ENCODE assay signal across 8 cellular contexts in the genomic region with DNA sequence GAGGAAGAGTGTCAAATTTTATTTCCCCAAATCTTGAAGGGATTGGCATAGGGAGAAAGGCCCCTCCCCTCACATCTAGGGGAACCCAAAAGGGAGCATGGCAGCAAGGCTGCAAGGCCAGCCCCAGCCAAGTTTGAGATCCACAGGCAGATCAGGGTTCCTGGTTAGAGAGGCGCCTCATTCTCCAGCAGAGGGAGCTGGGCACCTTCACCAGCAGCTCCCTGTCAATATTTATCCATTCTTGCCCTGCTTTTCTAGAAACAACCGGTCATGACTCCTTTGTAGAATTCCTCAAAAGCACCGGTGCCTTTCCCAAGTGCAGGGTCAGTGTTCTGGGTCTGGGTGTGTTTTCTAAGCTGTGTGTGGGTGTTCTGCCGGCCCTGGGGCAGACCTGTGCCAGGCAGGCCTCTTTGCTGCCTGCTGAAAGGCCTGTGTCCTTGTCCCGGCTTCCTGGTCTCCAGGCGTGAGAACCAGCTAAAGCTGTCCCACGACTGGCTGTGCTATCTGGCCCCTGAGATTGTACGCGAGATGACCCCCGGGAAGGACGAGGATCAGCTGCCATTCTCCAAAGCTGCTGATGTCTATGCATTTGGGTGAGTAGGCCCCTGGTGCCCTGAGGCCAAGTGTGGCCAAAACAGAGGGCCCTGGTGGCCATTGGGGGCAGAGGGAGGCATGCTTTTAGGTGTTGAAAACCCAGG. TPM values are rescaled to one million over a fixed set of nuclear protein-coding genes. Genes with fewer than 3 reads are reported as not detected.
DNase-seq lines count a peak whose midpoint lies in the region; ATAC-seq and TF ChIP-seq lines count a peak whose summit lies in the region.

No MANE protein-coding gene starts in this region.

- H3K4me2 ChIP-seq in hepatocyte = no peak overlapping the region

- peaks cover 50% of the 10 kb centered on the region for H3K36me3 ChIP-seq in CD4-positive, CD25-positive, alpha-beta regulatory T cell (ENCODE audit: control insufficient read depth, insufficient read depth, low read length)
- H3K36me3 ChIP-seq in hepatocyte (replicated peaks; ENCODE audit: insufficient read depth, low read depth) (no peaks in the 10 kb centered on the region), testis (ENCODE audit: low read depth, missing control alignments) (no peaks in the 10 kb centered on the region)

- no peaks in the 10 kb centered on the region for H3K4me1 ChIP-seq in CD4-positive, CD25-positive, alpha-beta regulatory T cell (ENCODE audit: control insufficient read depth, insufficient read depth, low read length, poor library complexity, severe bottlenecking)
- H3K4me1 ChIP-seq in hepatocyte (ENCODE audit: insufficient read depth) (no peaks in the 10 kb centered on the region), testis (no peaks in the 10 kb centered on the region)

- no peaks in the 10 kb centered on the region for H3K9me3 Mint-ChIP-seq in CD4-positive, CD25-positive, alpha-beta regulatory T cell
- no peaks in the 10 kb centered on the region for H3K9me3 Mint-ChIP-seq in WTC11
- H3K9me3 Mint-ChIP-seq in stimulated activated naive CD8-positive, alpha-beta T cell treated with anti-CD3 and anti-CD28 coated beads, Interleukin-15, amount 100 ng/mL, for 72 hours = no peaks in the 10 kb centered on the region

- H2AFZ ChIP-seq in hepatocyte = no peak overlapping the region

- H3K4me3 Mint-ChIP-seq in CD4-positive, CD25-positive, alpha-beta regulatory T cell = no peak overlapping the region
- no peak overlapping the region for H3K4me3 Mint-ChIP-seq in WTC11
- H3K4me3 Mint-ChIP-seq in stimulated activated naive CD8-positive, alpha-beta T cell treated with anti-CD3 and anti-CD28 coated beads, Interleukin-15, amount 100 ng/mL, for 72 hours = no peak overlapping the region

- no peaks in the 10 kb centered on the region for H3K79me2 ChIP-seq in hepatocyte

- H3K4me1 Mint-ChIP-seq in CD4-positive, CD25-positive, alpha-beta regulatory T cell = peaks cover 2 to 9% (median 6%) of the 10 kb centered on the region in 4 donors
- no peaks in the 10 kb centered on the region for H3K4me1 Mint-ChIP-seq in WTC11
- H3K4me1 Mint-ChIP-seq in stimulated activated naive CD8-positive, alpha-beta T cell treated with anti-CD3 and anti-CD28 coated beads, Interleukin-15, amount 100 ng/mL, for 72 hours = peaks cover 14% of the 10 kb centered on the region

- peak in 2 of 3 donors; percentile 16 to 63 for DNase-seq in CD4-positive, CD25-positive, alpha-beta regulatory T cell
- peak in 1 of 2 experiments; percentile 42 for DNase-seq in HL-60 (ENCODE audit: low read depth in 1 of 2, low spot score in 1 of 2)
- peak; percentile 50 for DNase-seq in WTC11 (ENCODE audit: low spot score)
- DNase-seq in hepatocyte (ENCODE audit: low spot score) = peak; percentile 60
- DNase-seq in testis = peak; percentile 70
- no peak for DNase-seq in stimulated activated naive CD8-positive, alpha-beta T cell treated with anti-CD3 and anti-CD28 coated beads, Interleukin-15, amount 100 ng/mL, for 72 hours
- DNase-seq in activated CD4-positive, CD25-positive, alpha-beta regulatory T cell treated with anti-CD3 and anti-CD28 coated beads, Interleukin-2, amount 50 U/mL, for 72 hours = no peak

- intact Hi-C loops in testis (cut with DNase I; ENCODE audit: low total_unique reads) = loop anchor here (10.0 kb wide), 2 partner anchors 55 to 365 kb away; no protein-coding TSS in a partner anchor

- H3K27ac ChIP-seq in CD4-positive, CD25-positive, alpha-beta regulatory T cell (ENCODE audit: insufficient read depth, low read length, poor library complexity, severe bottlenecking) = no peak overlapping the region
- H3K27ac ChIP-seq in HL-60 (replicated peaks) (no peak overlapping the region), hepatocyte (no peak overlapping the region), testis (no peak overlapping the region)

- no peaks in the 10 kb centered on the region for H3K27me3 ChIP-seq in CD4-positive, CD25-positive, alpha-beta regulatory T cell (ENCODE audit: control insufficient read depth, insufficient read depth, low read length)
- H3K27me3 ChIP-seq in HL-60 (ENCODE audit: insufficient read depth, poor library complexity, severe bottlenecking) (no peaks in the 10 kb centered on the region), hepatocyte (no peaks in the 10 kb centered on the region), testis (no peaks in the 10 kb centered on the region)

- TF ChIP-seq CTCF in HL-60 (IDR thresholded peaks at IDR 0.05; ENCODE audit: insufficient read depth, low read length) (peak; percentile 24), WTC11 (IDR thresholded peaks at IDR 0.05) (peak; percentile 18; the same call in 1 of the 2 replicates), hepatocyte (IDR thresholded peaks at IDR 0.05; ENCODE audit: poor library complexity) (peak; percentile 52), testis (IDR thresholded peaks at IDR 0.05) (peak in 2 of 3 experiments; percentile 49 to 51)

- H3K9me2 ChIP-seq in hepatocyte (replicated peaks; ENCODE audit: insufficient read depth) = no peaks in the 10 kb centered on the region

- WGBS in hepatocyte (ENCODE audit: low lambda C conversion rate, missing lambda C conversion rate) = 59% methylated on average over 11 of the region's 11 CpGs
- 69 to 74% methylated on average over 3 to 11 of the region's 11 CpGs for WGBS in testis, 2 donors

- ATAC-seq in CD4-positive, CD25-positive, alpha-beta regulatory T cell (ENCODE audit: low read depth in 2 of 2) = no peak
- ATAC-seq in WTC11 (peak; percentile 82), HG02973 (IDR thresholded peaks at IDR 0.05; ENCODE audit: unreplicated experiment) (no peak)
- no peak for ATAC-seq in stimulated activated naive CD8-positive, alpha-beta T cell treated with anti-CD3 and anti-CD28 coated beads, Interleukin-15, amount 100 ng/mL, for 72 hours

- POLR2A ChIA-PET in WTC11 (lab: Charles Lee) = no interaction called here

- CTCF ChIA-PET in WTC11 (lab: Charles Lee) = interaction anchor here (0.8 to 5.5 kb wide), 20 partner anchors 9 to 373 kb away, joined by 3 to 48 read pairs (median 4); a partner anchor contains a TSS

- peaks cover 33% of the 10 kb centered on the region for H3K36me3 Mint-ChIP-seq in CD4-positive, CD25-positive, alpha-beta regulatory T cell
- peaks cover 37% of the 10 kb centered on the region for H3K36me3 Mint-ChIP-seq in WTC11

- no peak overlapping the region for H3K4me3 ChIP-seq in CD4-positive, CD25-positive, alpha-beta regulatory T cell (ENCODE audit: low read depth, low read length)
- no peak overlapping the region for H3K4me3 ChIP-seq in HL-60 (replicated peaks; ENCODE audit: insufficient read depth, low read length)
- H3K4me3 ChIP-seq in hepatocyte = no peak overlapping the region
- H3K4me3 ChIP-seq in testis = no peak overlapping the region

- no peak for TF ChIP-seq POLR2A in testis (IDR thresholded peaks at IDR 0.05)

- peak overlapping the region in 1 of 3 donors; percentile 36 for H3K27ac Mint-ChIP-seq in CD4-positive, CD25-positive, alpha-beta regulatory T cell
- peak overlapping the region; percentile 57 for H3K27ac Mint-ChIP-seq in WTC11
- H3K27ac Mint-ChIP-seq in stimulated activated naive CD8-positive, alpha-beta T cell treated with anti-CD3 and anti-CD28 coated beads, Interleukin-15, amount 100 ng/mL, for 72 hours = peak overlapping the region in 1 of 2 donors; percentile 63

- H3K9me3 ChIP-seq in CD4-positive, CD25-positive, alpha-beta regulatory T cell (ENCODE audit: control insufficient read depth in 2 of 2, low read length in 2 of 2) = no peaks in the 10 kb centered on the region
- no peaks in the 10 kb centered on the region for H3K9me3 ChIP-seq in hepatocyte (ENCODE audit: low read depth)
- no peaks in the 10 kb centered on the region for H3K9me3 ChIP-seq in testis

- H4K20me1 ChIP-seq in hepatocyte (ENCODE audit: insufficient read depth, poor library complexity, severe bottlenecking) = no peaks in the 10 kb centered on the region

- H3K27me3 Mint-ChIP-seq in CD4-positive, CD25-positive, alpha-beta regulatory T cell = no peaks in the 10 kb centered on the region
- no peaks in the 10 kb centered on the region for H3K27me3 Mint-ChIP-seq in WTC11 (ENCODE audit: low read depth)
- no peaks in the 10 kb centered on the region for H3K27me3 Mint-ChIP-seq in stimulated activated naive CD8-positive, alpha-beta T cell treated with anti-CD3 and anti-CD28 coated beads, Interleukin-15, amount 100 ng/mL, for 72 hours

TF ChIP-seq in WTC11, 78 proteins besides CTCF, POLR2A, EP300 and RAD21 (continues in another document):
- TF ChIP-seq, protein P1, sequence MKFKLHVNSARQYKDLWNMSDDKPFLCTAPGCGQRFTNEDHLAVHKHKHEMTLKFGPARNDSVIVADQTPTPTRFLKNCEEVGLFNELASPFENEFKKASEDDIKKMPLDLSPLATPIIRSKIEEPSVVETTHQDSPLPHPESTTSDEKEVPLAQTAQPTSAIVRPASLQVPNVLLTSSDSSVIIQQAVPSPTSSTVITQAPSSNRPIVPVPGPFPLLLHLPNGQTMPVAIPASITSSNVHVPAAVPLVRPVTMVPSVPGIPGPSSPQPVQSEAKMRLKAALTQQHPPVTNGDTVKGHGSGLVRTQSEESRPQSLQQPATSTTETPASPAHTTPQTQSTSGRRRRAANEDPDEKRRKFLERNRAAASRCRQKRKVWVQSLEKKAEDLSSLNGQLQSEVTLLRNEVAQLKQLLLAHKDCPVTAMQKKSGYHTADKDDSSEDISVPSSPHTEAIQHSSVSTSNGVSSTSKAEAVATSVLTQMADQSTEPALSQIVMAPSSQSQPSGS (CRISPR knock-in tag; IDR thresholded peaks at IDR 0.05; ENCODE audit: borderline replicate concordance, low read depth) = no peak
- no peak for TF ChIP-seq NFYB (CRISPR knock-in tag; conservative IDR thresholded peaks at IDR 0.05; ENCODE audit: low read depth)
- TF ChIP-seq, protein P2, sequence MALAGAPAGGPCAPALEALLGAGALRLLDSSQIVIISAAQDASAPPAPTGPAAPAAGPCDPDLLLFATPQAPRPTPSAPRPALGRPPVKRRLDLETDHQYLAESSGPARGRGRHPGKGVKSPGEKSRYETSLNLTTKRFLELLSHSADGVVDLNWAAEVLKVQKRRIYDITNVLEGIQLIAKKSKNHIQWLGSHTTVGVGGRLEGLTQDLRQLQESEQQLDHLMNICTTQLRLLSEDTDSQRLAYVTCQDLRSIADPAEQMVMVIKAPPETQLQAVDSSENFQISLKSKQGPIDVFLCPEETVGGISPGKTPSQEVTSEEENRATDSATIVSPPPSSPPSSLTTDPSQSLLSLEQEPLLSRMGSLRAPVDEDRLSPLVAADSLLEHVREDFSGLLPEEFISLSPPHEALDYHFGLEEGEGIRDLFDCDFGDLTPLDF (CRISPR knock-in tag; IDR thresholded peaks at IDR 0.05) = no peak

RNA-seq across cellular contexts. Expression of a gene that starts 21.2 kb away (rescaled TPM):
- 122 TPM for total RNA-seq in CD4-positive, CD25-positive, alpha-beta regulatory T cell
- polyA plus RNA-seq in CD4-positive, CD25-positive, alpha-beta regulatory T cell = 10 to 100 TPM; 38.3 to 56.6 (median 40.2) TPM
- 3.3 to 5.7 TPM (median 3.7 TPM) in 3 replicates for total RNA-seq in WTC11 (2021)
- 4.3 and 14.1 TPM in 2 replicates for total RNA-seq in hepatocyte
- 3.1 and 9.9 TPM in 2 replicates for polyA plus RNA-seq in hepatocyte
- total RNA-seq in testis = 1 to 10 TPM; 7.2 to 7.4 TPM
- 27.5 TPM for polyA plus RNA-seq in testis (ENCODE audit: insufficient read depth, low read depth, low replicate concordance)

Comparison
In these comparisons a context has a peak if more than half of its experiments do, and no peak if none do; other contexts are left out.
1. DNase-seq: peak in CD4-positive, CD25-positive, alpha-beta regulatory T cell (2 of 3), WTC11 (single experiment), hepatocyte (single experiment) and testis (single experiment); none in stimulated activated naive CD8-positive, alpha-beta T cell treated with anti-CD3 and anti-CD28 coated beads, Interleukin-15, amount 100 ng/mL, for 72 hours (0 of 2) and activated CD4-positive, CD25-positive, alpha-beta regulatory T cell treated with anti-CD3 and anti-CD28 coated beads, Interleukin-2, amount 50 U/mL, for 72 hours (single experiment).
2. Peak in every context shown above with its lines, with median percentiles within 50 percentile points of each other: CTCF ChIP-seq.